ENCODE assay signal across 9 cellular contexts in the genomic region with DNA sequence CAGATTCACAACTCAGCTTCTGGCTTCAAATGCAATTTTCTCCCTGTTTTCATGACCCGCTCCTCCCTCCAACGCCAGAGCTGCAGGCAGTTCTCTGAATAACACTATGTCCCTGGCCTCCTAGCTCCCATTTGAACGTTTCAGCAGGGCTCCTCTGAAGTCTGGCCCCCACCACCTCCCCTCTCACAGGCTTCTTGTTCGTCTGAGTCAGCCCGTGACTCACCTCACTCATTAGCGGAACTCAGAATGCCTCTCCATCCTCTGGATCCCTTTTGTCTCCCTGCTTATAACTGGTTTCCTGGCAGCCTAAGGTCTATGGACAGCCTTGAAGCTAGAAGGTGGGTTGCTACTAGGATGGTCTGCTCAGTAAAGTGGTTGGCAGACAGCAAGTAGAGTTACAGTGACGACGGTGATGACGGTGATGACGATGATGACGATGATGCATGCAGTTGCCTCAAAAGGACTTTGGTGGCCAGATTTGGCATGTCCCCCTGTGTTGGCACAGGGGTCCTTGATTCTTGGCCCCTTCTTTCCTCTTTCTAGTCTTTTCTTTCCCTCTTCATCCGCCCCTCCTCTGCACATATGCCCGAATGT.
DNase-seq lines count a peak whose midpoint lies in the region; ATAC-seq and TF ChIP-seq lines count a peak whose summit lies in the region.
"Had no signal": no experiment of that assay in that cellular context is flagged by ENCODE, and none has a peak within 500 bp of the region (broad histone marks: within the 10 kb centered on the region; RNA-seq: fewer than 3 reads in every experiment).

No MANE protein-coding gene starts in this region.

- no peak for ATAC-seq in HG03457 (IDR thresholded peaks at IDR 0.05; ENCODE audit: unreplicated experiment)
- ATAC-seq: heart left ventricle had no signal

- TF ChIP-seq POLR2A in transverse colon (IDR thresholded peaks at IDR 0.05): no peak

- H3K4me1 ChIP-seq in SJSA1 (replicated peaks) (peaks cover 24% of the 10 kb centered on the region), transverse colon (no peaks in the 10 kb centered on the region)

- H3K27me3 ChIP-seq in SJSA1 (replicated peaks): no peaks in the 10 kb centered on the region
- H3K27me3 ChIP-seq in transverse colon: no peaks in the 10 kb centered on the region
- H3K27me3 ChIP-seq: heart left ventricle had no signal

- TF ChIP-seq EP300 in transverse colon (IDR thresholded peaks at IDR 0.05; ENCODE audit: low read depth): no peak

- no peak overlapping the region for H3K27ac ChIP-seq in SJSA1
- H3K27ac ChIP-seq in transverse colon: no peak overlapping the region
- H3K27ac ChIP-seq: heart left ventricle had no signal

- in situ Hi-C loops in transverse colon (cut with MboI; ENCODE audit: low pct_ligation_motif_present in 1 of 4, low pct_unique_long_range_greater_than_20kb in 1 of 4, low sequenced_read_pairs in 3 of 4): no loop called here

- 77 to 83% methylated on average over 11 to 13 of the region's 13 CpGs for WGBS in transverse colon (ENCODE audit: low coverage in 1 of 2), 2 donors

- H3K9me3 ChIP-seq in SJSA1 (replicated peaks) (no peaks in the 10 kb centered on the region), transverse colon (no peaks in the 10 kb centered on the region)
- H3K9me3 ChIP-seq: heart left ventricle had no signal

- H3K4me3 ChIP-seq in SJSA1: no peak overlapping the region
- H3K4me3 ChIP-seq in transverse colon: no peak overlapping the region
- H3K4me3 ChIP-seq: heart left ventricle had no signal

- intact Hi-C loops in transverse colon (cut with DNase I; ENCODE audit: low total_unique reads): no loop called here

- peak; percentile 14 for DNase-seq in stimulated activated CD4-positive, alpha-beta T cell treated with anti-CD3 and anti-CD28 coated beads, Interleukin-2, amount 100 ng/mL, for 4 hours (ENCODE audit: low read depth)
- no peak for DNase-seq in stimulated activated CD4-positive, alpha-beta T cell treated with anti-CD3 and anti-CD28 coated beads, Interleukin-12 subunit alpha, Interleukin-12 subunit beta, amount 100 ng/mL, for 4 hours
- peak; percentile 82 to 93 for DNase-seq in SJSA1 (ENCODE audit: low read depth in 1 of 2, low spot score in 2 of 2)
- DNase-seq in hepatic stellate cell (ENCODE audit: low spot score): peak; percentile 81
- peak; percentile 17 for DNase-seq in transverse colon
- no peak for DNase-seq in cerebellar cortex (ENCODE audit: low spot score)
- no peak for DNase-seq in HUDEP-2 (lab: John Stamatoyannopoulos, UW; ENCODE audit: unreplicated experiment in 76 of 76)

- no peak for TF ChIP-seq CTCF in transverse colon (IDR thresholded peaks at IDR 0.05)

- no peaks in the 10 kb centered on the region for H3K36me3 ChIP-seq in SJSA1
- H3K36me3 ChIP-seq in transverse colon: no peaks in the 10 kb centered on the region
- H3K36me3 ChIP-seq: heart left ventricle had no signal

Comparison
In these comparisons a context has a peak if more than half of its experiments do, and no peak if none do; other contexts are left out.
1. DNase-seq: peak in stimulated activated CD4-positive, alpha-beta T cell treated with anti-CD3 and anti-CD28 coated beads, Interleukin-2, amount 100 ng/mL, for 4 hours (single experiment), SJSA1 (2 of 2), hepatic stellate cell (single experiment) and transverse colon (single experiment); none in stimulated activated CD4-positive, alpha-beta T cell treated with anti-CD3 and anti-CD28 coated beads, Interleukin-12 subunit alpha, Interleukin-12 subunit beta, amount 100 ng/mL, for 4 hours (single experiment), cerebellar cortex (single experiment) and HUDEP-2 (0 of 76).